Comparison of ENCODE assay signal across 16 cellular contexts in genomic region chr9:96236854-96237545, GRCh38.
"Had no signal": no experiment of that assay in that cellular context is flagged by ENCODE, and none has a peak within 500 bp of the region (broad histone marks: within the 10 kb centered on the region; RNA-seq: fewer than 3 reads in every experiment).

No MANE protein-coding gene starts in this region.

- H3K27ac ChIP-seq: body of pancreas, left lung, parathyroid adenoma, SK-N-MC had no signal

- H3K27ac Mint-ChIP-seq: activated CD4-positive, alpha-beta T cell treated with anti-CD3 and anti-CD28 coated beads for 36 hours; activated naive CD8-positive, alpha-beta T cell treated with anti-CD3 and anti-CD28 coated beads, Interleukin-2, amount 10 ng/mL, durations not matched to agents 7 days and 5 days; effector memory CD8-positive, alpha-beta T cell; memory B cell; naive thymus-derived CD4-positive, alpha-beta T cell; stimulated activated naive CD8-positive, alpha-beta T cell treated with anti-CD3 and anti-CD28 coated beads, Interleukin-15, Interleukin-2, amounts not matched to agents 100 ng/mL and 50 ng/mL, for 24 hours; T-helper 2 cell treated with Interferon-gamma antibody and Interleukin-4, amounts not matched to agents 5 μg/mL and 100 μg/mL, for 36 hours; WTC11 had no signal

- H3K4me3 ChIP-seq: body of pancreas, left lung, SK-N-MC had no signal

- H3K79me2 ChIP-seq: parathyroid adenoma had no signal

- H3K27me3 ChIP-seq: body of pancreas, left lung had no signal

- H3K9me3 ChIP-seq: body of pancreas, left lung had no signal

- H3K36me3 ChIP-seq: left lung had no signal

- DNase-seq: activated CD4-positive, alpha-beta T cell treated with anti-CD3 and anti-CD28 coated beads for 36 hours; activated CD4-positive, alpha-beta T cell treated with anti-CD3 and anti-CD28 coated beads, Interleukin-2, amount 50 U/mL, for 48 hours; activated naive CD4-positive, alpha-beta T cell; activated naive CD8-positive, alpha-beta T cell treated with anti-CD3 and anti-CD28 coated beads, Interleukin-2, amount 10 ng/mL, durations not matched to agents 7 days and 5 days; body of pancreas; caudate nucleus; effector memory CD8-positive, alpha-beta T cell; kidney; left lung; naive thymus-derived CD4-positive, alpha-beta T cell had no signal

- H3K9me3 Mint-ChIP-seq: activated naive CD8-positive, alpha-beta T cell treated with anti-CD3 and anti-CD28 coated beads, Interleukin-2, amount 10 ng/mL, durations not matched to agents 7 days and 5 days; effector memory CD8-positive, alpha-beta T cell; memory B cell; naive thymus-derived CD4-positive, alpha-beta T cell; stimulated activated naive CD8-positive, alpha-beta T cell treated with anti-CD3 and anti-CD28 coated beads, Interleukin-15, Interleukin-2, amounts not matched to agents 100 ng/mL and 50 ng/mL, for 24 hours; T-helper 2 cell treated with Interferon-gamma antibody and Interleukin-4, amounts not matched to agents 5 μg/mL and 100 μg/mL, for 36 hours; WTC11 had no signal

- H3K4me1 ChIP-seq: body of pancreas, left lung, parathyroid adenoma had no signal

- H3K4me1 Mint-ChIP-seq: memory B cell had no signal

- H3K36me3 Mint-ChIP-seq: activated naive CD8-positive, alpha-beta T cell treated with anti-CD3 and anti-CD28 coated beads, Interleukin-2, amount 10 ng/mL, durations not matched to agents 7 days and 5 days; memory B cell; naive thymus-derived CD4-positive, alpha-beta T cell; WTC11 had no signal

- H3K4me3 Mint-ChIP-seq: activated CD4-positive, alpha-beta T cell treated with anti-CD3 and anti-CD28 coated beads for 36 hours; activated naive CD8-positive, alpha-beta T cell treated with anti-CD3 and anti-CD28 coated beads, Interleukin-2, amount 10 ng/mL, durations not matched to agents 7 days and 5 days; effector memory CD8-positive, alpha-beta T cell; memory B cell; naive thymus-derived CD4-positive, alpha-beta T cell; stimulated activated naive CD8-positive, alpha-beta T cell treated with anti-CD3 and anti-CD28 coated beads, Interleukin-15, Interleukin-2, amounts not matched to agents 100 ng/mL and 50 ng/mL, for 24 hours; T-helper 2 cell treated with Interferon-gamma antibody and Interleukin-4, amounts not matched to agents 5 μg/mL and 100 μg/mL, for 36 hours; WTC11 had no signal

- H3K9ac ChIP-seq: parathyroid adenoma had no signal

- H2AFZ ChIP-seq: parathyroid adenoma had no signal

- ATAC-seq: activated CD4-positive, alpha-beta T cell treated with anti-CD3 and anti-CD28 coated beads for 36 hours; body of pancreas; effector memory CD8-positive, alpha-beta T cell; left lung; naive thymus-derived CD4-positive, alpha-beta T cell; WTC11 had no signal
